Comparison of ENCODE assay signal across 7 cellular contexts in the genomic region with DNA sequence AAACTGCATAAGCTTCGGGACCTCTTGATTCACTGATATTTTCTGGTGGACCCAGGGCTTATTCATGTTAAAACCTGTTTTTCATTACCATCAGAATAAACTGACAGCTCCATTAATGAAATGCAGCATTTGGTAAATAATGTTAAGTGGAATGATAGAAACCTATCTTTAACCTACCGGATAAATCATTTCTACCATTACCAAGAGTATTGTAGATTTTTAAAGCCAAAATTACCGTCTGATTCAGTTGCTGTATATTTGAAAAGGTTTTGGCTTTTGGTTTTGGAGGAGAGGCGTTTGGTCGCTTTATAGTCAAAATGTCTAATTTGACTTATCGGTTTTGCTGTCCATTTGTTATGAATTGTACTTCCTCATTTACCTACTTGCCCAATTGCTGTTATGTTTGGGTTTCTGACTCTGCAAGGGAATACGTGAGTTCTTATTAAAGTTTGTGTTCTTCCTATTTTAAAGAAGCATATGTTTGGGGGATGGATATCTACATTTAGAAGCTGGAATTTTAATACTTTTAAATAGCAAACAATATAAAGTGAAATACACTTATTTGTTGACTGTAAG. TPM values are rescaled to one million over a fixed set of nuclear protein-coding genes. Genes with fewer than 3 reads are reported as not detected.
DNase-seq lines count a peak whose midpoint lies in the region; ATAC-seq and TF ChIP-seq lines count a peak whose summit lies in the region.

No MANE protein-coding gene starts in this region.

- WGBS in esophagus squamous epithelium, 2 donors, result 6 to 13% methylated on average over 7 of the region's 7 CpGs
- 3 to 8% methylated on average over 7 of the region's 7 CpGs for WGBS in sigmoid colon, 2 donors

- no peaks in the 10 kb centered on the region for H3K9me3 ChIP-seq in HAP-1
- no peaks in the 10 kb centered on the region for H3K9me3 ChIP-seq in esophagus squamous epithelium
- no peaks in the 10 kb centered on the region for H3K9me3 ChIP-seq in sigmoid colon

- TF ChIP-seq CTCF in esophagus squamous epithelium (IDR thresholded peaks at IDR 0.05), result no peak
- TF ChIP-seq CTCF in sigmoid colon (IDR thresholded peaks at IDR 0.05), result no peak

- in situ Hi-C loops in HAP-1 (cut with MboI; ENCODE audit: low sequenced_read_pairs), result no loop called here

- H3K4me1 ChIP-seq in HAP-1 (peaks cover 10% of the 10 kb centered on the region), esophagus squamous epithelium (peaks cover 5 to 43% (median 17%) of the 10 kb centered on the region in 3 donors), sigmoid colon (peaks cover 0 to 36% (median 26%) of the 10 kb centered on the region in 4 donors)

- H3K4me3 ChIP-seq in HAP-1 (peak overlapping the region; percentile 41), esophagus squamous epithelium (peak overlapping the region; percentile 76 to 91 (median 78)), sigmoid colon (peak overlapping the region; percentile 32 to 87 (median 78))

- no peak for TF ChIP-seq POLR2A in esophagus squamous epithelium (IDR thresholded peaks at IDR 0.05)
- no peak for TF ChIP-seq POLR2A in sigmoid colon (IDR thresholded peaks at IDR 0.05)

- intact Hi-C loops in esophagus squamous epithelium (cut with DNase I) (loop anchor here (10.0 kb wide), 1 partner anchor 71 kb away; no protein-coding TSS in a partner anchor), sigmoid colon (cut with DNase I) (loop anchor here (5.0 to 10.0 kb wide), 2 partner anchors 64 to 631 kb away; partner anchors contain the start of gene MRPL44)

- H3K27ac ChIP-seq in esophagus squamous epithelium (peak overlapping the region; percentile 95 to 99 (median 96)), sigmoid colon (peak overlapping the region; percentile 66 to 95 (median 92))

- no peak for TF ChIP-seq EP300 in sigmoid colon (IDR thresholded peaks at IDR 0.05)

- no peak for ATAC-seq in GM19463 (IDR thresholded peaks at IDR 0.05; ENCODE audit: unreplicated experiment)

- peaks cover 7% of the 10 kb centered on the region for H3K36me3 ChIP-seq in HAP-1 (replicated peaks)
- H3K36me3 ChIP-seq in esophagus squamous epithelium, result no peaks in the 10 kb centered on the region
- no peaks in the 10 kb centered on the region for H3K36me3 ChIP-seq in sigmoid colon

- H3K27me3 ChIP-seq in HAP-1 (ENCODE audit: low read depth), result no peaks in the 10 kb centered on the region
- H3K27me3 ChIP-seq in esophagus squamous epithelium, result no peaks in the 10 kb centered on the region
- no peaks in the 10 kb centered on the region for H3K27me3 ChIP-seq in sigmoid colon

- DNase-seq in HAP-1 (ENCODE audit: low spot score in 2 of 2) (no peak), SIG-M5 treated with dmso at 0.1 percent for 504 hours (lab: John Stamatoyannopoulos, UW; ENCODE audit: unreplicated experiment) (peak; percentile 84), esophagus squamous epithelium (lab: John Stamatoyannopoulos, UW) (no peak), sigmoid colon (no peak), UCSD-AML1 (lab: John Stamatoyannopoulos, UW; ENCODE audit: unreplicated experiment) (no peak), NCI-H345 (lab: John Stamatoyannopoulos, UW) (no peak)

RNA-seq across cellular contexts. Expression of gene CUL3, which starts 1.1 kb away (rescaled TPM):
- total RNA-seq in esophagus squamous epithelium, result 10 to 100 TPM; 59.7 to 91.4 (median 85.2) TPM
- total RNA-seq in sigmoid colon, result 10 to 100 TPM; 59.3 to 65.8 (median 63.6) TPM
- 10 to 100 TPM; 63.0 to 85.3 (median 71.5) TPM for polyA plus RNA-seq in sigmoid colon
